8 cellular contexts compared by ENCODE assay signal in genomic region chr6:42028234-42029061, GRCh38. TPM values are rescaled to one million over a fixed set of nuclear protein-coding genes. Genes with fewer than 3 reads are reported as not detected.
DNase-seq lines count a peak whose midpoint lies in the region; ATAC-seq and TF ChIP-seq lines count a peak whose summit lies in the region.

No MANE protein-coding gene starts in this region.

- peaks cover 98% of the 10 kb centered on the region for H3K4me1 ChIP-seq in CD4-positive, alpha-beta memory T cell (ENCODE audit: insufficient read depth, low read length)
- peaks cover 22% of the 10 kb centered on the region for H3K4me1 ChIP-seq in mesenchymal stem cell (ENCODE audit: control insufficient read depth, insufficient read depth, low read depth, low read length)

- H2BK120ac ChIP-seq in mesenchymal stem cell (ENCODE audit: low read depth, low read length): peak overlapping the region; percentile 19

- no peak for DNase-seq in CD4-positive, alpha-beta memory T cell
- DNase-seq in M059J (ENCODE audit: low read depth): peak; percentile 76
- no peak for DNase-seq in activated naive CD8-positive, alpha-beta T cell treated with anti-CD3 and anti-CD28 coated beads, Interleukin-2, amount 50 U/mL, for 24 hours
- peak; percentile 96 for DNase-seq in mesenchymal stem cell
- DNase-seq in GM20000 (ENCODE audit: low spot score): no peak
- no peak for DNase-seq in head of caudate nucleus
- no peak for DNase-seq in cerebellar cortex (ENCODE audit: low spot score)

- H3K27me3 ChIP-seq in CD4-positive, alpha-beta memory T cell (ENCODE audit: insufficient read depth, low read length): no peaks in the 10 kb centered on the region
- H3K27me3 ChIP-seq in mesenchymal stem cell (ENCODE audit: control insufficient read depth in 1 of 2, insufficient read depth in 1 of 2, low read length in 2 of 2): no peaks in the 10 kb centered on the region

- H2AK5ac ChIP-seq in mesenchymal stem cell (ENCODE audit: low read length, severe bottlenecking): peak overlapping the region; percentile 21

- no peak overlapping the region for H2AFZ ChIP-seq in mesenchymal stem cell (ENCODE audit: low read depth, low read length)

- H3K9ac ChIP-seq in mesenchymal stem cell (ENCODE audit: low read length): no peak overlapping the region

- H3K14ac ChIP-seq in mesenchymal stem cell (ENCODE audit: low read length in 2 of 2): peak overlapping the region in 1 of 2 experiments; percentile 5

- peak overlapping the region; percentile 62 for H3K27ac ChIP-seq in CD4-positive, alpha-beta memory T cell (ENCODE audit: low read depth, low read length)
- no peak overlapping the region for H3K27ac ChIP-seq in mesenchymal stem cell (ENCODE audit: low read length, poor library complexity, severe bottlenecking)

- no peak overlapping the region for H2BK5ac ChIP-seq in mesenchymal stem cell (ENCODE audit: low read depth, low read length, poor library complexity, severe bottlenecking)

- H2BK15ac ChIP-seq in mesenchymal stem cell (ENCODE audit: low read depth, poor library complexity, severe bottlenecking): peak overlapping the region; percentile 84

- ATAC-seq in activated naive CD8-positive, alpha-beta T cell treated with anti-CD3 and anti-CD28 coated beads, Interleukin-2, amount 50 U/mL, for 24 hours: peak; percentile 10
- ATAC-seq in HG03378 (IDR thresholded peaks at IDR 0.05; ENCODE audit: unreplicated experiment): no peak

- H2BK12ac ChIP-seq in mesenchymal stem cell (ENCODE audit: low read length in 2 of 2): peak overlapping the region; percentile 54 to 69

- WGBS in mesenchymal stem cell: 46% methylated on average over 17 of the region's 17 CpGs

- H3K9me3 ChIP-seq in CD4-positive, alpha-beta memory T cell (ENCODE audit: control insufficient read depth in 1 of 2, low read length in 2 of 2): no peaks in the 10 kb centered on the region
- H3K9me3 ChIP-seq in mesenchymal stem cell (ENCODE audit: control insufficient read depth, low read length): no peaks in the 10 kb centered on the region

- peak overlapping the region; percentile 82 to 92 for H3K4ac ChIP-seq in mesenchymal stem cell (ENCODE audit: low read depth in 1 of 2, low read length in 2 of 2)

- H3K79me1 ChIP-seq in mesenchymal stem cell (replicated peaks; ENCODE audit: low read length, poor library complexity, severe bottlenecking): peaks cover 6% of the 10 kb centered on the region

- peak overlapping the region; percentile 92 to 95 (median 93) for H3K27ac Mint-ChIP-seq in CD4-positive, alpha-beta memory T cell
- peak overlapping the region; percentile 100 for H3K27ac Mint-ChIP-seq in activated naive CD8-positive, alpha-beta T cell treated with anti-CD3 and anti-CD28 coated beads, Interleukin-2, amount 50 U/mL, for 24 hours

- H3K4me1 Mint-ChIP-seq in CD4-positive, alpha-beta memory T cell: peaks cover 66 to 97% (median 80%) of the 10 kb centered on the region in 4 donors
- peaks cover 99% of the 10 kb centered on the region for H3K4me1 Mint-ChIP-seq in activated naive CD8-positive, alpha-beta T cell treated with anti-CD3 and anti-CD28 coated beads, Interleukin-2, amount 50 U/mL, for 24 hours

- POLR2A ChIA-PET in CD4-positive, alpha-beta memory T cell (lab: Charles Lee; ENCODE audit: partially characterized antibody): interaction anchor here (0.6 to 3.1 kb wide), 9 partner anchors 9 to 91 kb away, joined by 3 to 14 read pairs (median 4); no protein-coding TSS in a partner anchor

- H3K18ac ChIP-seq in mesenchymal stem cell (ENCODE audit: low read depth in 1 of 2, low read length in 2 of 2): peak overlapping the region; percentile 89 to 97

- H3K36me3 Mint-ChIP-seq in CD4-positive, alpha-beta memory T cell: peaks cover 36 to 64% of the 10 kb centered on the region in 2 donors
- peaks cover 17% of the 10 kb centered on the region for H3K36me3 Mint-ChIP-seq in activated naive CD8-positive, alpha-beta T cell treated with anti-CD3 and anti-CD28 coated beads, Interleukin-2, amount 50 U/mL, for 24 hours (ENCODE audit: low read depth)

- no peak for TF ChIP-seq CTCF in GM20000 (IDR thresholded peaks at IDR 0.05; ENCODE audit: extremely low read depth, missing control alignments)

- peaks cover 0 to 5% (median 0%) of the 10 kb centered on the region in 8 donors for H3K9me3 Mint-ChIP-seq in CD4-positive, alpha-beta memory T cell
- H3K9me3 Mint-ChIP-seq in activated naive CD8-positive, alpha-beta T cell treated with anti-CD3 and anti-CD28 coated beads, Interleukin-2, amount 50 U/mL, for 24 hours: no peaks in the 10 kb centered on the region

- H4K91ac ChIP-seq in mesenchymal stem cell (ENCODE audit: low read length): peak overlapping the region; percentile 95

- no peak overlapping the region for H3K4me3 ChIP-seq in CD4-positive, alpha-beta memory T cell (ENCODE audit: low read length in 2 of 2)
- no peak overlapping the region for H3K4me3 ChIP-seq in mesenchymal stem cell (ENCODE audit: insufficient read depth in 1 of 2, low read depth in 1 of 2, low read length in 2 of 2)

- H3K36me3 ChIP-seq in CD4-positive, alpha-beta memory T cell (ENCODE audit: insufficient read depth, low read length): peaks cover 23% of the 10 kb centered on the region
- H3K36me3 ChIP-seq in mesenchymal stem cell (ENCODE audit: control insufficient read depth in 1 of 2, insufficient read depth in 2 of 2, low read depth in 1 of 2, low read length in 2 of 2): no peaks in the 10 kb centered on the region

- peak overlapping the region; percentile 87 for H4K8ac ChIP-seq in mesenchymal stem cell (ENCODE audit: low read length)

- H3K4me3 Mint-ChIP-seq in CD4-positive, alpha-beta memory T cell: peak overlapping the region in 7 of 8 donors; percentile 64 to 81 (median 76)
- peak overlapping the region; percentile 81 for H3K4me3 Mint-ChIP-seq in activated naive CD8-positive, alpha-beta T cell treated with anti-CD3 and anti-CD28 coated beads, Interleukin-2, amount 50 U/mL, for 24 hours

- intact Hi-C loops in CD4-positive, alpha-beta memory T cell (cut with micrococcal nuclease): no loop called here
- intact Hi-C loops in head of caudate nucleus (cut with DNase I): no loop called here

- CTCF ChIA-PET in CD4-positive, alpha-beta memory T cell (lab: Charles Lee; ENCODE audit: partially characterized antibody): interaction anchor here (0.6 to 4.2 kb wide), 8 partner anchors 11 to 241 kb away, joined by 3 to 36 read pairs (median 3); partner anchors contain the start of genes BYSL, MED20 and TOMM6

- no peak overlapping the region for H3K4me2 ChIP-seq in mesenchymal stem cell (ENCODE audit: low read length, poor library complexity, severe bottlenecking)

- H3K27me3 Mint-ChIP-seq in CD4-positive, alpha-beta memory T cell: no peaks in the 10 kb centered on the region
- no peaks in the 10 kb centered on the region for H3K27me3 Mint-ChIP-seq in activated naive CD8-positive, alpha-beta T cell treated with anti-CD3 and anti-CD28 coated beads, Interleukin-2, amount 50 U/mL, for 24 hours

- peak overlapping the region in 1 of 2 experiments; percentile 37 for H3K23ac ChIP-seq in mesenchymal stem cell (ENCODE audit: low read length in 2 of 2)

RNA-seq across cellular contexts. Expression of gene TAF8, which starts 21.9 kb away (rescaled TPM):
- 10 to 100 TPM; 39.1 to 40.9 TPM for total RNA-seq in CD4-positive, alpha-beta memory T cell
- 10 to 100 TPM; 10.3 to 19.3 TPM for polyA plus RNA-seq in CD4-positive, alpha-beta memory T cell
- 23.7 and 29.5 TPM in 2 replicates for total RNA-seq in M059J (2014; rRNA removed; shearing (Covaris generic))
- polyA plus RNA-seq in mesenchymal stem cell (2013, experiment 1 of 2): 17.9 TPM
- polyA plus RNA-seq in mesenchymal stem cell (2013, experiment 2 of 2): 18.2 TPM

Comparison
In these comparisons a context has a peak if more than half of its experiments do, and no peak if none do; other contexts are left out.
1. DNase-seq: peak in M059J (single experiment) and mesenchymal stem cell (single experiment); none in CD4-positive, alpha-beta memory T cell (0 of 5), activated naive CD8-positive, alpha-beta T cell treated with anti-CD3 and anti-CD28 coated beads, Interleukin-2, amount 50 U/mL, for 24 hours (single experiment), GM20000 (single experiment), head of caudate nucleus (0 of 42) and cerebellar cortex (single experiment).